10 cellular contexts compared by ENCODE assay signal in the genomic region with DNA sequence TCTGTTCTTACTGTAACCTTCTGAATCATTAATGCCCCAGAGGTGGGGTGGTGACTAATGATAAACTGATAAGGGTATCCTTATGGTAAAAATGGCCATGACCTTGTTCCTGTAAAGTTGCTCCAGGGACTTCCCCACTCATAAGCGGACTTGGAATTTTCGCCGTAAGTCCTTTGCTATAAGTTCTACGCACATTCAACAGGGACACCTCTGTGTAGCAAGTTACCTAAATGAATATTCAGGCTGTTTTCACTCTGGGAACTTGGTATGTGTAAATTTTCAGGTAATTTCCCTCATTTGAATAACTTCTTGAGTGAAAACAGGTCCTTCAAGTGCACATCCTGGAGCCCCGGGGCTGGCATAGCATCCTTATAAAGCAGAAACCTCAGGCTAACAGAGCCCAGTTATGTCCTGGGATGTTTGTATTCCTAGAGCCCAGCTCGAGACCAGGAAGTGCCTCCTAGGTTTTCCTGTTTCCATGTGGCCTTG. TPM values are rescaled to one million over a fixed set of nuclear protein-coding genes. Genes with fewer than 3 reads are reported as not detected.
DNase-seq lines count a peak whose midpoint lies in the region; ATAC-seq and TF ChIP-seq lines count a peak whose summit lies in the region.
"Had no signal": no experiment of that assay in that cellular context is flagged by ENCODE, and none has a peak within 500 bp of the region (broad histone marks: within the 10 kb centered on the region; RNA-seq: fewer than 3 reads in every experiment).

No MANE protein-coding gene starts in this region.

- H3K27me3 Mint-ChIP-seq in naive B cell (no peaks in the 10 kb centered on the region), Caco-2 (ENCODE audit: insufficient read depth, unreplicated experiment) (no peaks in the 10 kb centered on the region)

- intact Hi-C loops in Caco-2 (cut with micrococcal nuclease; ENCODE audit: unreplicated experiment), result no loop called here

- TF ChIP-seq CTCF in Caco-2 (IDR thresholded peaks at IDR 0.05; ENCODE audit: insufficient read depth in 1 of 2, low read depth in 1 of 2, low read length in 1 of 2, severe bottlenecking in 1 of 2, unreplicated experiment in 1 of 2), result no peak

- POLR2A ChIA-PET in Caco-2 (lab: Charles Lee), result no interaction called here

- no peaks in the 10 kb centered on the region for H3K36me3 Mint-ChIP-seq in naive B cell
- no peaks in the 10 kb centered on the region for H3K36me3 Mint-ChIP-seq in Caco-2 (ENCODE audit: insufficient read depth, unreplicated experiment)

- CTCF ChIA-PET in Caco-2 (lab: Charles Lee), result no interaction called here

- H3K4me1 ChIP-seq in Caco-2, result peaks cover 26% of the 10 kb centered on the region
- H3K4me1 ChIP-seq: HAP-1 had no signal

- H3K36me3 ChIP-seq in Caco-2 (ENCODE audit: control insufficient read depth, insufficient read depth, low read length), result no peaks in the 10 kb centered on the region
- H3K36me3 ChIP-seq: HAP-1, neutrophil had no signal

- ATAC-seq in GM18858 (IDR thresholded peaks at IDR 0.05; ENCODE audit: unreplicated experiment), result peak; percentile 62
- ATAC-seq in GM21576 (IDR thresholded peaks at IDR 0.05; ENCODE audit: unreplicated experiment), result peak; percentile 52
- peak; percentile 34 for ATAC-seq in HG03469 (IDR thresholded peaks at IDR 0.05; ENCODE audit: unreplicated experiment)
- ATAC-seq in naive B cell (ENCODE audit: low read depth in 2 of 2), result peak; percentile 76 to 82

- H3K9me3 Mint-ChIP-seq in naive B cell (no peaks in the 10 kb centered on the region), Caco-2 (ENCODE audit: unreplicated experiment) (no peaks in the 10 kb centered on the region)

- DNase-seq in naive B cell, result peak; percentile 47
- no peak for DNase-seq in NCI-H2107 (lab: John Stamatoyannopoulos, UW)
- DNase-seq in Caco-2, result no peak
- DNase-seq in cortex of kidney (lab: John Stamatoyannopoulos, UW), result no peak
- DNase-seq: NCI-H69 had no signal

- H3K9me3 ChIP-seq in Caco-2, result no peaks in the 10 kb centered on the region
- H3K9me3 ChIP-seq: HAP-1, neutrophil had no signal

- H3K27ac Mint-ChIP-seq in naive B cell (peak overlapping the region in 4 of 6 donors; percentile 7 to 91 (median 65)), Caco-2 (ENCODE audit: unreplicated experiment) (no peak overlapping the region)

- peak overlapping the region in 7 of 8 donors; percentile 6 to 65 (median 51) for H3K4me3 Mint-ChIP-seq in naive B cell
- H3K4me3 Mint-ChIP-seq in Caco-2 (ENCODE audit: unreplicated experiment), result no peak overlapping the region

- no TSS peak for BruUV-seq in Caco-2 (replicated peaks; lab: Mats Ljungman, UMichigan)

- H3K27me3 ChIP-seq in Caco-2 (replicated peaks; ENCODE audit: control insufficient read depth, insufficient read depth, low read length), result no peaks in the 10 kb centered on the region

- H3K4me3 ChIP-seq in Caco-2 (ENCODE audit: low read depth, low read length), result no peak overlapping the region
- H3K4me3 ChIP-seq: HAP-1 had no signal

- H3K4me1 Mint-ChIP-seq in naive B cell (peaks cover 46 to 60% (median 57%) of the 10 kb centered on the region in 3 donors), Caco-2 (ENCODE audit: low read depth, unreplicated experiment) (peaks cover 15% of the 10 kb centered on the region)

RNA-seq across cellular contexts. Expression of gene AGFG1, which starts 9.4 kb away (rescaled TPM):
- polyA plus RNA-seq in naive B cell (ENCODE audit: low read depth in 6 of 6), result 10 to 100 TPM; 17.9 to 38.5 (median 26.6) TPM
- total RNA-seq in Caco-2 (2022), result 73.1 and 73.2 TPM in 2 replicates
